28 cellular contexts compared by ENCODE assay signal in the genomic region with DNA sequence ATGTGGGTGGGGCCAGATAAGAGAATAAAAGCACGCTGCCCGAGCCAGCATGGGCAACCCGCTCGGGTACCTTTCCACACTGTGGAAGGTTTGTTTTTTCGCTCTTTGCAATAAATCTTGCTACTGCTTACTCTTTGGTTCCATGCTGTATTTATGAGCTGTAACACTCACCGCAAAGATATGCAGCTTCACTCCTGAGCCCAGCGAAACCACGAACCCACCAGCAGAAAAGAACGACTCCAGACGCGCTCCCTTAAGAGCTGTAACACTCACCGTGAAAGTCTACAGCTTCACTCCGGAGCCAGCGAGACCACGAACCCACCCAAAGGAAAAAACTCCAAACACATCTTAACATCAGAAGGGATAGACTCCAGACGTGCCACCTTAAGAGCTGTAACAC.
"Had no signal": no experiment of that assay in that cellular context is flagged by ENCODE, and none has a peak within 500 bp of the region (broad histone marks: within the 10 kb centered on the region; RNA-seq: fewer than 3 reads in every experiment).

No MANE protein-coding gene starts in this region.

- H3K36me3 ChIP-seq: gastroesophageal sphincter, ovary, suprapubic skin, tibial nerve had no signal

- H3K4me3 Mint-ChIP-seq: activated B cell treated with CpG ODN at 0.5 μM for 24 hours; activated CD8-positive, alpha-beta memory T cell treated with anti-CD3 and anti-CD28 coated beads, Interleukin-2, amount 10 ng/mL, durations not matched to agents 7 days and 5 days; activated CD8-positive, alpha-beta T cell treated with anti-CD3 and anti-CD28 coated beads, Interleukin-2, amount 10 ng/mL, durations not matched to agents 7 days and 5 days; activated naive CD8-positive, alpha-beta T cell; activated T-cell treated with anti-CD3 and anti-CD28 coated beads, Interleukin-2, amount 50 U/mL, for 72 hours; brain; naive thymus-derived CD4-positive, alpha-beta T cell had no signal

- H3K4me1 Mint-ChIP-seq: activated B cell treated with CpG ODN at 0.5 μM for 24 hours; activated CD8-positive, alpha-beta memory T cell treated with anti-CD3 and anti-CD28 coated beads, Interleukin-2, amount 10 ng/mL, durations not matched to agents 7 days and 5 days; brain; naive thymus-derived CD4-positive, alpha-beta T cell had no signal

- H3K27me3 ChIP-seq: ovary, suprapubic skin, tibial nerve had no signal

- H3K27me3 Mint-ChIP-seq: activated B cell treated with CpG ODN at 0.5 μM for 24 hours; activated CD8-positive, alpha-beta memory T cell treated with anti-CD3 and anti-CD28 coated beads, Interleukin-2, amount 10 ng/mL, durations not matched to agents 7 days and 5 days; progenitor cell of endocrine pancreas had no signal

- H3K36me3 Mint-ChIP-seq: activated CD8-positive, alpha-beta memory T cell treated with anti-CD3 and anti-CD28 coated beads, Interleukin-2, amount 10 ng/mL, durations not matched to agents 7 days and 5 days; activated naive CD8-positive, alpha-beta T cell; brain; naive thymus-derived CD4-positive, alpha-beta T cell had no signal

- H3K9me3 Mint-ChIP-seq: activated B cell treated with CpG ODN at 0.5 μM for 24 hours had no signal

- H3K27ac ChIP-seq: coronary artery, dorsolateral prefrontal cortex, gastroesophageal sphincter, ovary, suprapubic skin, tibial nerve had no signal

- H3K27ac Mint-ChIP-seq: activated B cell treated with CpG ODN at 0.5 μM for 24 hours; activated CD8-positive, alpha-beta memory T cell treated with anti-CD3 and anti-CD28 coated beads, Interleukin-2, amount 10 ng/mL, durations not matched to agents 7 days and 5 days; activated CD8-positive, alpha-beta T cell treated with anti-CD3 and anti-CD28 coated beads, Interleukin-2, amount 10 ng/mL, durations not matched to agents 7 days and 5 days; activated naive CD8-positive, alpha-beta T cell; activated T-cell treated with anti-CD3 and anti-CD28 coated beads, Interleukin-2, amount 50 U/mL, for 72 hours; brain; naive thymus-derived CD4-positive, alpha-beta T cell; progenitor cell of endocrine pancreas had no signal

- H3K9me3 ChIP-seq: gastroesophageal sphincter, ovary, suprapubic skin, tibial nerve had no signal

- H3K4me3 ChIP-seq: coronary artery, dorsolateral prefrontal cortex, gastroesophageal sphincter, ovary, suprapubic skin, tibial nerve had no signal

- H3K4me1 ChIP-seq: gastroesophageal sphincter, suprapubic skin, tibial nerve had no signal

- DNase-seq: activated B cell treated with CpG ODN at 0.5 μM for 24 hours; activated CD8-positive, alpha-beta memory T cell treated with anti-CD3 and anti-CD28 coated beads, Interleukin-2, amount 10 ng/mL, durations not matched to agents 7 days and 5 days; activated CD8-positive, alpha-beta T cell treated with anti-CD3 and anti-CD28 coated beads, Interleukin-2, amount 10 ng/mL, durations not matched to agents 7 days and 5 days; activated naive CD4-positive, alpha-beta T cell treated with Interleukin-2 at 50 U/mL for 16 hours; activated T-cell treated with anti-CD3 and anti-CD28 coated beads, Interleukin-2, amount 50 U/mL, for 72 hours; anterior cingulate cortex; dorsolateral prefrontal cortex; head of caudate nucleus; hippocampal formation; kidney; left colon; midbrain; naive thymus-derived CD4-positive, alpha-beta T cell; ovary; small intestine; stimulated activated CD4-positive, alpha-beta T cell treated with anti-CD3 and anti-CD28 coated beads, Interleukin-15, amount 100 ng/mL, for 24 hours; stimulated activated CD4-positive, alpha-beta T cell treated with anti-CD3 and anti-CD28 coated beads, Interleukin-2, amount 100 ng/mL, for 24 hours; stimulated activated naive CD4-positive, alpha-beta T cell; T-helper 2 cell had no signal

- ATAC-seq: activated CD8-positive, alpha-beta memory T cell treated with anti-CD3 and anti-CD28 coated beads, Interleukin-2, amount 10 ng/mL, durations not matched to agents 7 days and 5 days; activated CD8-positive, alpha-beta T cell treated with anti-CD3 and anti-CD28 coated beads, Interleukin-2, amount 10 ng/mL, durations not matched to agents 7 days and 5 days; activated T-cell treated with anti-CD3 and anti-CD28 coated beads, Interleukin-2, amount 50 U/mL, for 72 hours; gastroesophageal sphincter; left colon; naive thymus-derived CD4-positive, alpha-beta T cell; sciatic nerve had no signal

- FAIRE-seq: endothelial cell of umbilical vein, kidney, small intestine had no signal
